23 cellular contexts compared by ENCODE assay signal in genomic region chr19:10309423-10309822, GRCh38.
"Had no signal": no experiment of that assay in that cellular context is flagged by ENCODE, and none has a peak within 500 bp of the region (broad histone marks: within the 10 kb centered on the region; RNA-seq: fewer than 3 reads in every experiment).

ZGLP1 (minus strand) TSS chr19:10309815.

- H3K27ac Mint-ChIP-seq: activated CD4-positive, alpha-beta T cell treated with anti-CD3 and anti-CD28 coated beads, Interleukin-2, amount 10 ng/mL, durations not matched to agents 24 days and 14 days; activated CD8-positive, alpha-beta T cell treated with anti-CD3 and anti-CD28 coated beads, Interleukin-2, amount 10 ng/mL, durations not matched to agents 7 days and 5 days; activated naive CD4-positive, alpha-beta T cell treated with anti-CD3 and anti-CD28 coated beads, Interleukin-2, amount 50 U/mL, for 24 hours; memory B cell; neural progenitor cell; stimulated activated effector memory CD8-positive, alpha-beta T cell treated with anti-CD3 and anti-CD28 coated beads, Interleukin-12 subunit alpha, Interleukin-12 subunit beta, amount 100 ng/mL, for 72 hours; stimulated activated naive CD8-positive, alpha-beta T cell treated with anti-CD3 and anti-CD28 coated beads, Interleukin-15, amount 100 ng/mL, for 72 hours; T-cell; T-helper 2 cell treated with Interferon-gamma antibody and Interleukin-4, amounts not matched to agents 5 μg/mL and 100 μg/mL, for 36 hours had no signal

- H3K27ac ChIP-seq: body of pancreas, esophagus muscularis mucosa, neural progenitor cell, transverse colon, vagina, VCaP had no signal

- DNase-seq: activated CD4-positive, alpha-beta T cell treated with anti-CD3 and anti-CD28 coated beads, Interleukin-2, amount 10 ng/mL, durations not matched to agents 24 days and 14 days; activated CD8-positive, alpha-beta T cell treated with anti-CD3 and anti-CD28 coated beads, Interleukin-2, amount 10 ng/mL, durations not matched to agents 7 days and 5 days; activated gamma-delta T cell treated with Interleukin-2 at 50 U/mL for 16 hours; activated T-cell treated with anti-CD3 and anti-CD28 coated beads, Interleukin-2, amount 50 U/mL, for 1 hour; anterior cingulate cortex; body of pancreas; dermis blood vessel endothelial cell; effector memory CD4-positive, alpha-beta T cell; hippocampal formation; mucosa of descending colon; stimulated activated CD4-positive, alpha-beta T cell treated with anti-CD3 and anti-CD28 coated beads, Interleukin-2, amount 100 ng/mL, for 24 hours; stimulated activated naive CD8-positive, alpha-beta T cell treated with anti-CD3 and anti-CD28 coated beads, Interleukin-15, amount 100 ng/mL, for 72 hours; T-cell; transverse colon had no signal

- H3K36me3 ChIP-seq: neural progenitor cell, transverse colon, vagina had no signal

- ATAC-seq: activated CD4-positive, CD25-positive, alpha-beta regulatory T cell treated with anti-CD3 and anti-CD28 coated beads, Interleukin-2, amount 50 U/mL, for 24 hours; activated CD8-positive, alpha-beta T cell treated with anti-CD3 and anti-CD28 coated beads, Interleukin-2, amount 10 ng/mL, durations not matched to agents 7 days and 5 days; body of pancreas; mucosa of descending colon; stimulated activated effector memory CD8-positive, alpha-beta T cell treated with anti-CD3 and anti-CD28 coated beads, Interleukin-12 subunit alpha, Interleukin-12 subunit beta, amount 100 ng/mL, for 72 hours; stimulated activated naive CD8-positive, alpha-beta T cell treated with anti-CD3 and anti-CD28 coated beads, Interleukin-15, amount 100 ng/mL, for 72 hours; T-cell had no signal

- H3K4me3 Mint-ChIP-seq: activated CD4-positive, alpha-beta T cell treated with anti-CD3 and anti-CD28 coated beads, Interleukin-2, amount 10 ng/mL, durations not matched to agents 24 days and 14 days; activated CD8-positive, alpha-beta T cell treated with anti-CD3 and anti-CD28 coated beads, Interleukin-2, amount 10 ng/mL, durations not matched to agents 7 days and 5 days; activated naive CD4-positive, alpha-beta T cell treated with anti-CD3 and anti-CD28 coated beads, Interleukin-2, amount 50 U/mL, for 24 hours; memory B cell; neural progenitor cell; stimulated activated effector memory CD8-positive, alpha-beta T cell treated with anti-CD3 and anti-CD28 coated beads, Interleukin-12 subunit alpha, Interleukin-12 subunit beta, amount 100 ng/mL, for 72 hours; stimulated activated naive CD8-positive, alpha-beta T cell treated with anti-CD3 and anti-CD28 coated beads, Interleukin-15, amount 100 ng/mL, for 72 hours; T-cell; T-helper 2 cell treated with Interferon-gamma antibody and Interleukin-4, amounts not matched to agents 5 μg/mL and 100 μg/mL, for 36 hours had no signal

- H3K27me3 ChIP-seq: body of pancreas, esophagus muscularis mucosa, neural progenitor cell, transverse colon, vagina had no signal

- H3K27me3 Mint-ChIP-seq: activated CD4-positive, alpha-beta T cell treated with anti-CD3 and anti-CD28 coated beads, Interleukin-2, amount 10 ng/mL, durations not matched to agents 24 days and 14 days; activated naive CD4-positive, alpha-beta T cell treated with anti-CD3 and anti-CD28 coated beads, Interleukin-2, amount 50 U/mL, for 24 hours; memory B cell; stimulated activated naive CD8-positive, alpha-beta T cell treated with anti-CD3 and anti-CD28 coated beads, Interleukin-15, amount 100 ng/mL, for 72 hours; T-cell had no signal

- H3K4me3 ChIP-seq: body of pancreas, esophagus muscularis mucosa, mucosa of descending colon, neural progenitor cell, transverse colon, vagina had no signal

- H3K9me3 Mint-ChIP-seq: activated CD4-positive, alpha-beta T cell treated with anti-CD3 and anti-CD28 coated beads, Interleukin-2, amount 10 ng/mL, durations not matched to agents 24 days and 14 days; activated naive CD4-positive, alpha-beta T cell treated with anti-CD3 and anti-CD28 coated beads, Interleukin-2, amount 50 U/mL, for 24 hours; memory B cell; neural progenitor cell; stimulated activated effector memory CD8-positive, alpha-beta T cell treated with anti-CD3 and anti-CD28 coated beads, Interleukin-12 subunit alpha, Interleukin-12 subunit beta, amount 100 ng/mL, for 72 hours; stimulated activated naive CD8-positive, alpha-beta T cell treated with anti-CD3 and anti-CD28 coated beads, Interleukin-15, amount 100 ng/mL, for 72 hours; T-cell; T-helper 2 cell treated with Interferon-gamma antibody and Interleukin-4, amounts not matched to agents 5 μg/mL and 100 μg/mL, for 36 hours had no signal

- H3K9me3 ChIP-seq: body of pancreas, esophagus muscularis mucosa, mucosa of descending colon, transverse colon, vagina had no signal

- H3K36me3 Mint-ChIP-seq: activated naive CD4-positive, alpha-beta T cell treated with anti-CD3 and anti-CD28 coated beads, Interleukin-2, amount 50 U/mL, for 24 hours; T-cell had no signal

- H3K4me1 ChIP-seq: neural progenitor cell, transverse colon, vagina had no signal
